ENCODE assay signal across 8 cellular contexts in the genomic region with DNA sequence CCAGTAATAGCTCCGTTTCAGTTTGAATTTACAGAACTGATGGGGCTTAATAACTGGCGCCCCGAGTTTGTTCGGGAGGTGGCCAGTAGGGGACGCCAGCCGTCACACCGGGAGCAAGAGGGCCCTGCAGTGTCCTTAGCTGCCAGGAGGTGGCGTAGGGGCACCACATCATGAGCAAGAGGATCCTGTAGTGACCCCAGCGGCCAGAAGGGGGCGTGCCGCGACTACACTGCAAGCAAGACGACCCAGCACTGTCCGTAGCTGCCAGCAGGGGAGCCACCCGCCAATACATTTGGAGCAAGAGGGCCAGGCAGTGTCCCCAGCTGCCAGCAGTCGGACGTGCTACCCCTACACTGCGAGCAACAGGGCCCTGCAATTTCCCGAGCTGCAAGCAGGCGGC.
A peak's percentile ranks its signal among the peaks of the same experiment; 100 is the strongest.
DNase-seq lines count a peak whose midpoint lies in the region; ATAC-seq and TF ChIP-seq lines count a peak whose summit lies in the region.

No MANE protein-coding gene starts in this region.

- H3K4me3 ChIP-seq in esophagus squamous epithelium = no peak overlapping the region

- no peak for TF ChIP-seq POLR2A in esophagus squamous epithelium (IDR thresholded peaks at IDR 0.05)

- H3K36me3 ChIP-seq in esophagus squamous epithelium = no peaks in the 10 kb centered on the region

- intact Hi-C loops in esophagus squamous epithelium (cut with DNase I) = no loop called here

- TF ChIP-seq CTCF in esophagus squamous epithelium (IDR thresholded peaks at IDR 0.05) = peak in 5 of 6 experiments; percentile 20 to 53 (median 29)

- no peaks in the 10 kb centered on the region for H3K27me3 ChIP-seq in esophagus squamous epithelium

- no peak for ATAC-seq in activated CD4-positive, CD25-positive, alpha-beta regulatory T cell treated with anti-CD3 and anti-CD28 coated beads, Interleukin-2, amount 50 U/mL, for 24 hours
- ATAC-seq in HG03039 (IDR thresholded peaks at IDR 0.05; ENCODE audit: unreplicated experiment) = no peak

- 68 to 70% methylated on average over 8 to 9 of the region's 20 CpGs for WGBS in esophagus squamous epithelium, 2 donors

- no peaks in the 10 kb centered on the region for H3K4me1 ChIP-seq in esophagus squamous epithelium

- no peak overlapping the region for H3K27ac ChIP-seq in esophagus squamous epithelium

- peak; percentile 65 for DNase-seq in activated CD4-positive, CD25-positive, alpha-beta regulatory T cell treated with anti-CD3 and anti-CD28 coated beads, Interleukin-2, amount 50 U/mL, for 72 hours
- DNase-seq in activated CD8-positive, alpha-beta memory T cell treated with anti-CD3 and anti-CD28 coated beads for 1 hour (ENCODE audit: extremely low read depth in 1 of 2, low read depth in 1 of 2) = peak; percentile 14 to 19
- DNase-seq in esophagus squamous epithelium (lab: John Stamatoyannopoulos, UW) = no peak
- peak; percentile 22 for DNase-seq in pulmonary artery endothelial cell (ENCODE audit: low read depth, low spot score)
- DNase-seq in AG08395 (ENCODE audit: low spot score) = no peak
- DNase-seq in NCI-H524 treated with DMSO at 0.1 percent for 48 hours (lab: John Stamatoyannopoulos, UW) = no peak

- H3K9me3 ChIP-seq in esophagus squamous epithelium = no peaks in the 10 kb centered on the region

Comparison
In these comparisons a context has a peak if more than half of its experiments do, and no peak if none do; other contexts are left out.
1. DNase-seq: peak in activated CD4-positive, CD25-positive, alpha-beta regulatory T cell treated with anti-CD3 and anti-CD28 coated beads, Interleukin-2, amount 50 U/mL, for 72 hours (single experiment), activated CD8-positive, alpha-beta memory T cell treated with anti-CD3 and anti-CD28 coated beads for 1 hour (2 of 2) and pulmonary artery endothelial cell (single experiment); none in esophagus squamous epithelium (single experiment), AG08395 (single experiment) and NCI-H524 treated with DMSO at 0.1 percent for 48 hours (single experiment).